Comparison of ENCODE assay signal across 9 cellular contexts in the genomic region with DNA sequence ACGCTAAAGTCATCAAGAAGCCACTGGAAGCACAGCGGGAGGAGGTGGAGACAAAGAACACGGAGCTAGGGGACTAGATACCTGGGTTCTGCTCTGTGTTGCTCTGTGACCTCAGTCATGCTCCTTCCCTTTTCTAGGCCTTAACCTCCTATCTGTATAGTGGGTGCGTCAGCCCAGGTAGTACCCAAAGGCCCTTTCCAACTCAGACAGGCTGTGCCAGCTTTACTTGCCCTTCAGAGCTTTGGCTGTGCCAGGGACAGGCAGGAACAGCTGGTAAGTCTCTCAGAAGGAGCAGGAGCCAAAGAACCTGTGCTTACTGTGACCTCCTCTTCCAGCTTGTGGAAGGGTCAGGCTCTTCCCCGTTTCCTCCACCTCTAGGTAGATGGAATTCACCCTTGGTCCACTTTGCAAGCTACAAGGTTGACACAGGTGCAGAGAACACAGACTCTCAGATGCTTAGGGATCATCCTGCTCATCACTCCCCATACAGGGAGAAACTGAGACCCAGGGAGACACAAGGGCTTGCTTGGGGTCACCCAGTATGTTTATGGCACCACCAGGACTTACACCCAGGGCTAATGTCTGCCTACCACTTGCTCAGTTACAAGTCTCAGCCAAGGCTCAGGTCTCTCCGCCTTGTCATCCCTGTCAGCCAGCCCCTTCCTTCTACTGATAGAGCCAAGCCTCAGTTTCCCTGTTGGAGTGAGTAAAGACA. TPM values are rescaled to one million over a fixed set of nuclear protein-coding genes. Genes with fewer than 3 reads are reported as not detected.
DNase-seq lines count a peak whose midpoint lies in the region; ATAC-seq and TF ChIP-seq lines count a peak whose summit lies in the region.
"Had no signal": no experiment of that assay in that cellular context is flagged by ENCODE, and none has a peak within 500 bp of the region (broad histone marks: within the 10 kb centered on the region; RNA-seq: fewer than 3 reads in every experiment).

No MANE protein-coding gene starts in this region.

- peak overlapping the region; percentile 76 for H3K4me3 ChIP-seq in GM12865 (ENCODE audit: low read depth, low read length)
- peak overlapping the region; percentile 88 for H3K4me3 ChIP-seq in right cardiac atrium (ENCODE audit: low read length)
- peak overlapping the region in 6 of 7 experiments; percentile 40 to 75 (median 64) for H3K4me3 ChIP-seq in skin epidermis
- H3K4me3 ChIP-seq in H7 (ENCODE audit: insufficient read depth, low read depth, low read length), result no peak overlapping the region

- POLR2A ChIA-PET in activated CD8-positive, alpha-beta T cell treated with anti-CD3 and anti-CD28 coated beads, Interleukin-2, amount 10 ng/mL, durations not matched to agents 7 days and 5 days (lab: Charles Lee), result interaction anchor here (0.9 to 4.7 kb wide), 5 partner anchors 9 to 65 kb away, joined by 4 to 114 read pairs (median 7); partner anchors contain the start of genes ANXA6 and GM2A

- WGBS in right cardiac atrium, result 73% methylated on average over 6 of the region's 6 CpGs

- H3K9me3 ChIP-seq in right cardiac atrium (ENCODE audit: control insufficient read depth, low read length), result no peaks in the 10 kb centered on the region

- H3K27ac ChIP-seq in right cardiac atrium (ENCODE audit: low read length) (peak overlapping the region; percentile 95), skin epidermis (peak overlapping the region in 18 of 21 experiments; percentile 46 to 98 (median 85))

- peaks cover 63% of the 10 kb centered on the region for H3K36me3 Mint-ChIP-seq in activated CD8-positive, alpha-beta T cell treated with anti-CD3 and anti-CD28 coated beads, Interleukin-2, amount 10 ng/mL, durations not matched to agents 7 days and 5 days (ENCODE audit: low read depth)

- H3K27me3 ChIP-seq in right cardiac atrium (ENCODE audit: control insufficient read depth, insufficient read depth), result no peaks in the 10 kb centered on the region
- peaks cover 8% of the 10 kb centered on the region for H3K27me3 ChIP-seq in H7 (ENCODE audit: control insufficient read depth, insufficient read depth, low read length)

- no peak for TF ChIP-seq CTCF in GM12865 (IDR thresholded peaks at IDR 0.05; ENCODE audit: insufficient read depth, low read depth, low read length, missing control alignments)

- no peak for ATAC-seq in activated CD8-positive, alpha-beta T cell treated with anti-CD3 and anti-CD28 coated beads, Interleukin-2, amount 10 ng/mL, durations not matched to agents 7 days and 5 days
- ATAC-seq in right cardiac atrium, result no peak
- no peak for ATAC-seq in GM21737 (IDR thresholded peaks at IDR 0.05; ENCODE audit: unreplicated experiment)

- peak overlapping the region; percentile 91 for H3K27ac Mint-ChIP-seq in activated CD8-positive, alpha-beta T cell treated with anti-CD3 and anti-CD28 coated beads, Interleukin-2, amount 10 ng/mL, durations not matched to agents 7 days and 5 days

- H3K4me3 Mint-ChIP-seq in activated CD8-positive, alpha-beta T cell treated with anti-CD3 and anti-CD28 coated beads, Interleukin-2, amount 10 ng/mL, durations not matched to agents 7 days and 5 days, result peak overlapping the region; percentile 85

- CTCF ChIA-PET in activated CD8-positive, alpha-beta T cell treated with anti-CD3 and anti-CD28 coated beads, Interleukin-2, amount 10 ng/mL, durations not matched to agents 7 days and 5 days (lab: Charles Lee), result interaction anchor here (0.6 to 11.9 kb wide), 5 partner anchors 9 to 97 kb away, joined by 3 to 133 read pairs (median 25); no protein-coding TSS in a partner anchor

- H3K4me1 ChIP-seq in right cardiac atrium (ENCODE audit: control insufficient read depth, insufficient read depth, low read length), result peaks cover 25% of the 10 kb centered on the region

- no peaks in the 10 kb centered on the region for H3K27me3 Mint-ChIP-seq in activated CD8-positive, alpha-beta T cell treated with anti-CD3 and anti-CD28 coated beads, Interleukin-2, amount 10 ng/mL, durations not matched to agents 7 days and 5 days (ENCODE audit: low read depth)

- H3K4me1 Mint-ChIP-seq in activated CD8-positive, alpha-beta T cell treated with anti-CD3 and anti-CD28 coated beads, Interleukin-2, amount 10 ng/mL, durations not matched to agents 7 days and 5 days (ENCODE audit: low read depth), result peaks cover 69% of the 10 kb centered on the region

- intact Hi-C loops in right cardiac atrium (cut with DNase I), result no loop called here

- DNase-seq in GM12865 (ENCODE audit: low read depth), result no peak
- DNase-seq in activated CD8-positive, alpha-beta T cell treated with anti-CD3 and anti-CD28 coated beads, Interleukin-2, amount 10 ng/mL, durations not matched to agents 7 days and 5 days, result no peak
- no peak for DNase-seq in right cardiac atrium
- no peak for DNase-seq in NCI-H146 (lab: John Stamatoyannopoulos, UW)
- DNase-seq in NOMO-1 (lab: John Stamatoyannopoulos, UW; ENCODE audit: unreplicated experiment in 2 of 2), result no peak
- no peak for DNase-seq in H7
- DNase-seq: NCI-H1048 had no signal

- no peaks in the 10 kb centered on the region for H3K36me3 ChIP-seq in H7 (replicated peaks; ENCODE audit: control insufficient read depth, insufficient read depth, low read length)

- no peaks in the 10 kb centered on the region for H3K9me3 Mint-ChIP-seq in activated CD8-positive, alpha-beta T cell treated with anti-CD3 and anti-CD28 coated beads, Interleukin-2, amount 10 ng/mL, durations not matched to agents 7 days and 5 days (ENCODE audit: insufficient read depth)

RNA-seq across cellular contexts. Expression of gene CCDC69, which starts 1.7 kb away (rescaled TPM):
- total RNA-seq in activated CD8-positive, alpha-beta T cell treated with anti-CD3 and anti-CD28 coated beads, Interleukin-2, amount 10 ng/mL, durations not matched to agents 7 days and 5 days, result 10 to 100 TPM; 87.6 to 92.7 TPM
- total RNA-seq in right cardiac atrium, result 100 to 1,000 TPM; 167 to 194 (median 190) TPM
- polyA plus RNA-seq in right cardiac atrium, result 244 TPM
- total RNA-seq in H7 (2014; rRNA removed; shearing (Covaris generic)), result 5.6 and 8.7 TPM in 2 replicates

RNA-seq across cellular contexts. Expression of gene GM2A, which starts 30.8 kb away (rescaled TPM):
- total RNA-seq in activated CD8-positive, alpha-beta T cell treated with anti-CD3 and anti-CD28 coated beads, Interleukin-2, amount 10 ng/mL, durations not matched to agents 7 days and 5 days, result 10 to 100 TPM; 19.5 to 19.6 TPM
- total RNA-seq in right cardiac atrium, result 10 to 100 TPM; 30.1 to 43.4 (median 35.3) TPM
- 27.7 TPM for polyA plus RNA-seq in right cardiac atrium
- 29.4 and 30.7 TPM in 2 replicates for total RNA-seq in H7 (2014; rRNA removed; shearing (Covaris generic))
